Comparison of ENCODE assay signal across 1 cellular context in the genomic region with DNA sequence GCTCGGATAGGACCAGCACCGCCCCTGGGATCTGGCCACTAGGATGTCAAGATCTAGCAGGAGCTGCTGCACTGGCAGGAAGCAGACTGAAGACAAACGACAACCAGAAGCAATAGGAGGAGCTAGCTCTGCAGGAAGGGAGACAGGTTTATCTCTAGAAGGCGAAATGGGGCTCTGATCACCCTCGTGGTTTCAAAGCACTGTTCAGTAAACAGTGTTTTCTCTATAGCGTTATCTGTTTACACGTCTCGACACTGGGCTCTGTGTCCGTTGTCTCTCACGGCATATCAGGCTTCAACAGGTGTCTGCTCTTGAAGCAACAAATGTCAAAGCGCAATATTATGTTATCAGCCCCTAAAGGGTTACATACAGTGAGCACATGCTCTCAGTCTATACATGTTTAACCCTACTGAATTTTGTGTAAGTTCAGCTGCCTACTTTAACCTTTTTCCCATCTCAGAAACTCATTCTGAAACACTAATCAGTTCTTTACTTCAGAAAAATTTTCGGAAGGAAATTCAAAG.
TF ChIP-seq lines count a peak whose summit lies in the region.

No MANE protein-coding gene starts in this region.

TF ChIP-seq in K562, 482 proteins besides CTCF, POLR2A, EP300 and RAD21 (continued from another document and continues in another):
- TF ChIP-seq GABPA (tag; conservative IDR thresholded peaks at IDR 0.05; ENCODE audit: low read depth) (0 out of 2 replicates have a peak, but pooled peaks have one; percentile 25), SP1 (CRISPR knock-in tag; IDR thresholded peaks at IDR 0.05) (peak; percentile 30; the same call in 1 of the 2 replicates), ZNF232 (CRISPR knock-in tag; IDR thresholded peaks at IDR 0.05) (0 out of 2 replicates have a peak, but pooled peaks have one; percentile 65), POLR2AphosphoS5 (IDR thresholded peaks at IDR 0.05; ENCODE audit: control insufficient read depth, insufficient read depth, low read depth, low read length) (peak; percentile 94), HMGN3 (IDR thresholded peaks at IDR 0.05; ENCODE audit: borderline replicate concordance, extremely low read depth, insufficient read length, low read depth, low read length) (peak; percentile 55), CREB1 (IDR thresholded peaks at IDR 0.05) (peak; percentile 59; the same call in 1 of the 2 replicates), CREB1 (CRISPR knock-in tag; IDR thresholded peaks at IDR 0.05) (peak; percentile 27; the same call in 1 of the 2 replicates), CBFA2T2 (conservative IDR thresholded peaks at IDR 0.05) (peak; percentile 95), POLR2B (IDR thresholded peaks at IDR 0.05; ENCODE audit: low read depth, partially characterized antibody) (no peak), SUPT5H (IDR thresholded peaks at IDR 0.05) (no peak), CBFA2T3 (IDR thresholded peaks at IDR 0.05) (peak; percentile 98), DPF2 (IDR thresholded peaks at IDR 0.05) (peak; percentile 97), SMAD4 (CRISPR knock-in tag; conservative IDR thresholded peaks at IDR 0.05) (peak; percentile 95), ZNF140 (CRISPR knock-in tag; IDR thresholded peaks at IDR 0.05) (no peak), L3MBTL2 (IDR thresholded peaks at IDR 0.05) (peak; percentile 92), ETV5 (CRISPR knock-in tag; IDR thresholded peaks at IDR 0.05; ENCODE audit: low read depth) (peak; percentile 87), FOXP1 (CRISPR knock-in tag; IDR thresholded peaks at IDR 0.05) (peak; percentile 99), TAF1 (IDR thresholded peaks at IDR 0.05; ENCODE audit: control insufficient read depth, extremely low read depth, insufficient read depth, low read length, severe bottlenecking) (peak; percentile 19), HNRNPK (IDR thresholded peaks at IDR 0.05; ENCODE audit: low read depth, low read length, poor library complexity, severe bottlenecking) (no peak), MXI1 (IDR thresholded peaks at IDR 0.05; ENCODE audit: low read depth, low read length) (peak; percentile 84), FOXM1 (IDR thresholded peaks at IDR 0.05; ENCODE audit: low read depth) (peak; percentile 92), FOXM1 (CRISPR knock-in tag; IDR thresholded peaks at IDR 0.05; ENCODE audit: low read depth) (no peak), NR4A1 (CRISPR knock-in tag; IDR thresholded peaks at IDR 0.05) (no peak), NR4A1 (tag; IDR thresholded peaks at IDR 0.05) (0 out of 2 replicates have a peak, but pooled peaks have one; percentile 25), GATAD2B (IDR thresholded peaks at IDR 0.05; ENCODE audit: borderline replicate concordance) (peak; percentile 87), KLF16 (IDR thresholded peaks at IDR 0.05) (peak; percentile 85), MTA1 (IDR thresholded peaks at IDR 0.05; ENCODE audit: borderline replicate concordance) (peak; percentile 44; the same call in 1 of the 2 replicates), RAD51 (IDR thresholded peaks at IDR 0.05; ENCODE audit: borderline replicate concordance, low read depth) (peak; percentile 47; the same call in 1 of the 2 replicates), CCNT2 (IDR thresholded peaks at IDR 0.05; ENCODE audit: borderline replicate concordance, extremely low read depth, insufficient read length, low read depth, low read length) (peak; percentile 96), BHLHE40 (IDR thresholded peaks at IDR 0.05; ENCODE audit: low read length) (peak; percentile 58), TRIM28 (IDR thresholded peaks at IDR 0.05) (peak; percentile 21; the same call in 1 of the 2 replicates), CEBPG (CRISPR knock-in tag; IDR thresholded peaks at IDR 0.05) (no peak), CEBPG (tag; conservative IDR thresholded peaks at IDR 0.05 in 1 of 2, IDR thresholded peaks at IDR 0.05 in 1 of 2) (no peak), ZNF23 (CRISPR knock-in tag; IDR thresholded peaks at IDR 0.05) (no peak), FOXA3 (CRISPR knock-in tag; conservative IDR thresholded peaks at IDR 0.05 in 1 of 2, IDR thresholded peaks at IDR 0.05 in 1 of 2) (peak; percentile 91 to 94), RBM34 (IDR thresholded peaks at IDR 0.05; ENCODE audit: borderline replicate concordance, insufficient read depth, low read length) (no peak), PRMT5 (CRISPR knock-in tag; IDR thresholded peaks at IDR 0.05) (no peak), DMBX1 (CRISPR knock-in tag; IDR thresholded peaks at IDR 0.05; ENCODE audit: borderline replicate concordance) (0 out of 2 replicates have a peak, but pooled peaks have one; percentile 34), FOSL1 (tag; conservative IDR thresholded peaks at IDR 0.05) (peak; percentile 22; the same call in 1 of the 2 replicates), MCM2 (IDR thresholded peaks at IDR 0.05; ENCODE audit: low read depth) (no peak), TEAD1 (CRISPR knock-in tag; IDR thresholded peaks at IDR 0.05) (0 out of 4 replicates have a peak, but pooled peaks of 1 of the 2 experiments have one; percentile 18), ATF7 (IDR thresholded peaks at IDR 0.05) (peak; percentile 78; the same call in 1 of the 2 replicates), MEIS2 (IDR thresholded peaks at IDR 0.05; ENCODE audit: partially characterized antibody) (peak; percentile 90)
- TF ChIP-seq, protein P1, sequence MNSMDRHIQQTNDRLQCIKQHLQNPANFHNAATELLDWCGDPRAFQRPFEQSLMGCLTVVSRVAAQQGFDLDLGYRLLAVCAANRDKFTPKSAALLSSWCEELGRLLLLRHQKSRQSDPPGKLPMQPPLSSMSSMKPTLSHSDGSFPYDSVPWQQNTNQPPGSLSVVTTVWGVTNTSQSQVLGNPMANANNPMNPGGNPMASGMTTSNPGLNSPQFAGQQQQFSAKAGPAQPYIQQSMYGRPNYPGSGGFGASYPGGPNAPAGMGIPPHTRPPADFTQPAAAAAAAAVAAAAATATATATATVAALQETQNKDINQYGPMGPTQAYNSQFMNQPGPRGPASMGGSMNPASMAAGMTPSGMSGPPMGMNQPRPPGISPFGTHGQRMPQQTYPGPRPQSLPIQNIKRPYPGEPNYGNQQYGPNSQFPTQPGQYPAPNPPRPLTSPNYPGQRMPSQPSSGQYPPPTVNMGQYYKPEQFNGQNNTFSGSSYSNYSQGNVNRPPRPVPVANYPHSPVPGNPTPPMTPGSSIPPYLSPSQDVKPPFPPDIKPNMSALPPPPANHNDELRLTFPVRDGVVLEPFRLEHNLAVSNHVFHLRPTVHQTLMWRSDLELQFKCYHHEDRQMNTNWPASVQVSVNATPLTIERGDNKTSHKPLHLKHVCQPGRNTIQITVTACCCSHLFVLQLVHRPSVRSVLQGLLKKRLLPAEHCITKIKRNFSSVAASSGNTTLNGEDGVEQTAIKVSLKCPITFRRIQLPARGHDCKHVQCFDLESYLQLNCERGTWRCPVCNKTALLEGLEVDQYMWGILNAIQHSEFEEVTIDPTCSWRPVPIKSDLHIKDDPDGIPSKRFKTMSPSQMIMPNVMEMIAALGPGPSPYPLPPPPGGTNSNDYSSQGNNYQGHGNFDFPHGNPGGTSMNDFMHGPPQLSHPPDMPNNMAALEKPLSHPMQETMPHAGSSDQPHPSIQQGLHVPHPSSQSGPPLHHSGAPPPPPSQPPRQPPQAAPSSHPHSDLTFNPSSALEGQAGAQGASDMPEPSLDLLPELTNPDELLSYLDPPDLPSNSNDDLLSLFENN (IDR thresholded peaks at IDR 0.05; ENCODE audit: low read depth in 2 of 2, low read length in 2 of 2) = peak in 1 of 2 experiments; percentile 85; a peak in 1 of 4 replicates
- TF ChIP-seq, protein P2, sequence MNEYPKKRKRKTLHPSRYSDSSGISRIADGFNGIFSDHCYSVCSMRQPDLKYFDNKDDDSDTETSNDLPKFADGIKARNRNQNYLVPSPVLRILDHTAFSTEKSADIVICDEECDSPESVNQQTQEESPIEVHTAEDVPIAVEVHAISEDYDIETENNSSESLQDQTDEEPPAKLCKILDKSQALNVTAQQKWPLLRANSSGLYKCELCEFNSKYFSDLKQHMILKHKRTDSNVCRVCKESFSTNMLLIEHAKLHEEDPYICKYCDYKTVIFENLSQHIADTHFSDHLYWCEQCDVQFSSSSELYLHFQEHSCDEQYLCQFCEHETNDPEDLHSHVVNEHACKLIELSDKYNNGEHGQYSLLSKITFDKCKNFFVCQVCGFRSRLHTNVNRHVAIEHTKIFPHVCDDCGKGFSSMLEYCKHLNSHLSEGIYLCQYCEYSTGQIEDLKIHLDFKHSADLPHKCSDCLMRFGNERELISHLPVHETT (CRISPR knock-in tag; conservative IDR thresholded peaks at IDR 0.05 in 1 of 2, IDR thresholded peaks at IDR 0.05 in 1 of 2) = 0 out of 4 replicates have a peak, but pooled peaks of 1 of the 2 experiments have one; percentile 46
- TF ChIP-seq, protein P3, sequence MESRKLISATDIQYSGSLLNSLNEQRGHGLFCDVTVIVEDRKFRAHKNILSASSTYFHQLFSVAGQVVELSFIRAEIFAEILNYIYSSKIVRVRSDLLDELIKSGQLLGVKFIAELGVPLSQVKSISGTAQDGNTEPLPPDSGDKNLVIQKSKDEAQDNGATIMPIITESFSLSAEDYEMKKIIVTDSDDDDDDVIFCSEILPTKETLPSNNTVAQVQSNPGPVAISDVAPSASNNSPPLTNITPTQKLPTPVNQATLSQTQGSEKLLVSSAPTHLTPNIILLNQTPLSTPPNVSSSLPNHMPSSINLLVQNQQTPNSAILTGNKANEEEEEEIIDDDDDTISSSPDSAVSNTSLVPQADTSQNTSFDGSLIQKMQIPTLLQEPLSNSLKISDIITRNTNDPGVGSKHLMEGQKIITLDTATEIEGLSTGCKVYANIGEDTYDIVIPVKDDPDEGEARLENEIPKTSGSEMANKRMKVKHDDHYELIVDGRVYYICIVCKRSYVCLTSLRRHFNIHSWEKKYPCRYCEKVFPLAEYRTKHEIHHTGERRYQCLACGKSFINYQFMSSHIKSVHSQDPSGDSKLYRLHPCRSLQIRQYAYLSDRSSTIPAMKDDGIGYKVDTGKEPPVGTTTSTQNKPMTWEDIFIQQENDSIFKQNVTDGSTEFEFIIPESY (CRISPR knock-in tag; IDR thresholded peaks at IDR 0.05) = peak; percentile 77; the same call in 1 of the 2 replicates
- TF ChIP-seq, protein P4, sequence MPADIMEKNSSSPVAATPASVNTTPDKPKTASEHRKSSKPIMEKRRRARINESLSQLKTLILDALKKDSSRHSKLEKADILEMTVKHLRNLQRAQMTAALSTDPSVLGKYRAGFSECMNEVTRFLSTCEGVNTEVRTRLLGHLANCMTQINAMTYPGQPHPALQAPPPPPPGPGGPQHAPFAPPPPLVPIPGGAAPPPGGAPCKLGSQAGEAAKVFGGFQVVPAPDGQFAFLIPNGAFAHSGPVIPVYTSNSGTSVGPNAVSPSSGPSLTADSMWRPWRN (IDR thresholded peaks at IDR 0.05; ENCODE audit: low read depth) = peak; percentile 74
- TF ChIP-seq, protein P5, sequence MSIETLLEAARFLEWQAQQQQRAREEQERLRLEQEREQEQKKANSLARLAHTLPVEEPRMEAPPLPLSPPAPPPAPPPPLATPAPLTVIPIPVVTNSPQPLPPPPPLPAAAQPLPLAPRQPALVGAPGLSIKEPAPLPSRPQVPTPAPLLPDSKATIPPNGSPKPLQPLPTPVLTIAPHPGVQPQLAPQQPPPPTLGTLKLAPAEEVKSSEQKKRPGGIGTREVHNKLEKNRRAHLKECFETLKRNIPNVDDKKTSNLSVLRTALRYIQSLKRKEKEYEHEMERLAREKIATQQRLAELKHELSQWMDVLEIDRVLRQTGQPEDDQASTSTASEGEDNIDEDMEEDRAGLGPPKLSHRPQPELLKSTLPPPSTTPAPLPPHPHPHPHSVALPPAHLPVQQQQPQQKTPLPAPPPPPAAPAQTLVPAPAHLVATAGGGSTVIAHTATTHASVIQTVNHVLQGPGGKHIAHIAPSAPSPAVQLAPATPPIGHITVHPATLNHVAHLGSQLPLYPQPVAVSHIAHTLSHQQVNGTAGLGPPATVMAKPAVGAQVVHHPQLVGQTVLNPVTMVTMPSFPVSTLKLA (conservative IDR thresholded peaks at IDR 0.05) = peak; percentile 94 to 98
- TF ChIP-seq, protein P6, sequence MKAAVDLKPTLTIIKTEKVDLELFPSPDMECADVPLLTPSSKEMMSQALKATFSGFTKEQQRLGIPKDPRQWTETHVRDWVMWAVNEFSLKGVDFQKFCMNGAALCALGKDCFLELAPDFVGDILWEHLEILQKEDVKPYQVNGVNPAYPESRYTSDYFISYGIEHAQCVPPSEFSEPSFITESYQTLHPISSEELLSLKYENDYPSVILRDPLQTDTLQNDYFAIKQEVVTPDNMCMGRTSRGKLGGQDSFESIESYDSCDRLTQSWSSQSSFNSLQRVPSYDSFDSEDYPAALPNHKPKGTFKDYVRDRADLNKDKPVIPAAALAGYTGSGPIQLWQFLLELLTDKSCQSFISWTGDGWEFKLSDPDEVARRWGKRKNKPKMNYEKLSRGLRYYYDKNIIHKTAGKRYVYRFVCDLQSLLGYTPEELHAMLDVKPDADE (conservative IDR thresholded peaks at IDR 0.05; ENCODE audit: control insufficient read depth, low read depth, low read length) = 0 out of 2 replicates have a peak, but pooled peaks have one; percentile 33
- TF ChIP-seq, protein P7, sequence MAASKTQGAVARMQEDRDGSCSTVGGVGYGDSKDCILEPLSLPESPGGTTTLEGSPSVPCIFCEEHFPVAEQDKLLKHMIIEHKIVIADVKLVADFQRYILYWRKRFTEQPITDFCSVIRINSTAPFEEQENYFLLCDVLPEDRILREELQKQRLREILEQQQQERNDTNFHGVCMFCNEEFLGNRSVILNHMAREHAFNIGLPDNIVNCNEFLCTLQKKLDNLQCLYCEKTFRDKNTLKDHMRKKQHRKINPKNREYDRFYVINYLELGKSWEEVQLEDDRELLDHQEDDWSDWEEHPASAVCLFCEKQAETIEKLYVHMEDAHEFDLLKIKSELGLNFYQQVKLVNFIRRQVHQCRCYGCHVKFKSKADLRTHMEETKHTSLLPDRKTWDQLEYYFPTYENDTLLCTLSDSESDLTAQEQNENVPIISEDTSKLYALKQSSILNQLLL (CRISPR knock-in tag; IDR thresholded peaks at IDR 0.05; ENCODE audit: borderline replicate concordance) = no peak
